ENCODE assay signal across 1 cellular context in genomic region chr2:235893129-235893698, GRCh38.
TF ChIP-seq lines count a peak whose summit lies in the region.

No MANE protein-coding gene starts in this region.

TF ChIP-seq in K562, 482 proteins besides CTCF, POLR2A, EP300 and RAD21:
- TF ChIP-seq FOXA3 (CRISPR knock-in tag; conservative IDR thresholded peaks at IDR 0.05 in 1 of 2, IDR thresholded peaks at IDR 0.05 in 1 of 2) (no peak), RBM22 (IDR thresholded peaks at IDR 0.05; ENCODE audit: low read depth, low read length, poor library complexity, severe bottlenecking) (peak; percentile 88), POLR2G (IDR thresholded peaks at IDR 0.05; ENCODE audit: low read depth, low read length) (peak; percentile 39; the same call in 1 of the 2 replicates), CGGBP1 (CRISPR knock-in tag; IDR thresholded peaks at IDR 0.05) (no peak), GATAD2B (IDR thresholded peaks at IDR 0.05; ENCODE audit: borderline replicate concordance) (no peak)
